In the genomic region with DNA sequence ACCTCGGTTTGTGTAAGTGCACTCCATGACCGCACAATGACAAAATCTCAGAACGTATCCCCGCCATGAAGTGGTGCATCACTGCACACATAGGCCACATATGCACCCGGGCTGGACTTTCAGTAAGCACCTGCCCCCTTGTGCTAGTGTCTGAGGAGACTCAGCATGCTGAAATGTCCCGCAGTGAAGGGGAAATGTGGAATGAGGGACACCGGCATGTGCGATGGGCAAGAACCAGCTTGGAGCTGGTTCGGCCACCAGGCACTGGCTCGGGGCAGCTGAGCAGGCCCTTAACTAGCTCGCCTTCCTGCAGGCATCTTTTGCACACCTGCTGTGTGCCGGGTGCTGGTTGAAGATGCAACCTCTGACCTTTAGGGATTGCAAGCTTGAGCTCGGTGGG, we compare ENCODE assay signal across 22 cellular contexts. TPM values are rescaled to one million over a fixed set of nuclear protein-coding genes. Genes with fewer than 3 reads are reported as not detected.
A peak's percentile ranks its signal among the peaks of the same experiment; 100 is the strongest.
DNase-seq lines count a peak whose midpoint lies in the region; ATAC-seq, FAIRE-seq and TF ChIP-seq lines count a peak whose summit lies in the region.
"Had no signal": no experiment of that assay in that cellular context is flagged by ENCODE, and none has a peak within 500 bp of the region (broad histone marks: within the 10 kb centered on the region; RNA-seq: fewer than 3 reads in every experiment).

No MANE protein-coding gene starts in this region.

- H3K4me1 ChIP-seq in neural progenitor cell, result peaks cover 9% of the 10 kb centered on the region

- no peak for TF ChIP-seq CTCF in natural killer cell (IDR thresholded peaks at IDR 0.05)
- TF ChIP-seq CTCF in bronchial epithelial cell (IDR thresholded peaks at IDR 0.05; ENCODE audit: insufficient read depth, low read length, severe bottlenecking), result no peak
- TF ChIP-seq CTCF in neural progenitor cell (IDR thresholded peaks at IDR 0.05), result no peak

- ATAC-seq in natural killer cell treated with Interleukin-12 subunit alpha and Interleukin-12 subunit beta and Interleukin-15 and Interleukin-18, amount 100 ng/mL, for 72 hours, result no peak
- ATAC-seq in natural killer cell (no peak), GM19023 (IDR thresholded peaks at IDR 0.05; ENCODE audit: unreplicated experiment) (no peak)
- ATAC-seq: GM12878 had no signal

- no peak overlapping the region for H3K9ac ChIP-seq in neural progenitor cell
- H3K9ac ChIP-seq: SK-N-SH had no signal

- H3K4me3 ChIP-seq in bronchial epithelial cell (ENCODE audit: low read depth, low read length) (no peak overlapping the region), neural progenitor cell (no peak overlapping the region)
- H3K4me3 ChIP-seq: GM12878 had no signal

- H3K4me2 ChIP-seq in neural progenitor cell, result no peak overlapping the region
- H3K4me2 ChIP-seq: SK-N-SH had no signal

- H3K27me3 Mint-ChIP-seq in natural killer cell treated with Interleukin-12 subunit alpha and Interleukin-12 subunit beta and Interleukin-15 and Interleukin-18, amount 100 ng/mL, for 72 hours, result no peaks in the 10 kb centered on the region
- H3K27me3 Mint-ChIP-seq in natural killer cell (ENCODE audit: low read depth in 2 of 2), result no peaks in the 10 kb centered on the region
- peaks cover 2% of the 10 kb centered on the region for H3K27me3 Mint-ChIP-seq in neural progenitor cell (ENCODE audit: insufficient read depth, low read depth)
- H3K27me3 Mint-ChIP-seq: CD4-positive, CD25-positive, alpha-beta regulatory T cell had no signal

- no peaks in the 10 kb centered on the region for H3K9me3 Mint-ChIP-seq in natural killer cell treated with Interleukin-12 subunit alpha and Interleukin-12 subunit beta and Interleukin-15 and Interleukin-18, amount 100 ng/mL, for 72 hours
- H3K9me3 Mint-ChIP-seq in natural killer cell, result no peaks in the 10 kb centered on the region
- no peaks in the 10 kb centered on the region for H3K9me3 Mint-ChIP-seq in neural progenitor cell

- H3K27me3 ChIP-seq in bronchial epithelial cell (ENCODE audit: control insufficient read depth, insufficient read depth, low read length), result no peaks in the 10 kb centered on the region
- no peaks in the 10 kb centered on the region for H3K27me3 ChIP-seq in neural progenitor cell

- no peak overlapping the region for H2AFZ ChIP-seq in neural progenitor cell (replicated peaks)

- no peaks in the 10 kb centered on the region for H3K9me3 ChIP-seq in neural progenitor cell (ENCODE audit: low read depth)
- H3K9me3 ChIP-seq: SK-N-SH had no signal

- no peaks in the 10 kb centered on the region for H3F3A ChIP-seq in neural progenitor cell (ENCODE audit: low read depth)

- no peak overlapping the region for H3K4me3 Mint-ChIP-seq in natural killer cell treated with Interleukin-12 subunit alpha and Interleukin-12 subunit beta and Interleukin-15 and Interleukin-18, amount 100 ng/mL, for 72 hours
- H3K4me3 Mint-ChIP-seq in natural killer cell (no peak overlapping the region), neural progenitor cell (no peak overlapping the region)
- H3K4me3 Mint-ChIP-seq: CD4-positive, CD25-positive, alpha-beta regulatory T cell had no signal

- no peaks in the 10 kb centered on the region for H3K4me1 Mint-ChIP-seq in natural killer cell treated with Interleukin-12 subunit alpha and Interleukin-12 subunit beta and Interleukin-15 and Interleukin-18, amount 100 ng/mL, for 72 hours (ENCODE audit: low read depth in 2 of 2)
- peaks cover 0 to 15% of the 10 kb centered on the region in 2 donors for H3K4me1 Mint-ChIP-seq in natural killer cell
- peaks cover 38% of the 10 kb centered on the region for H3K4me1 Mint-ChIP-seq in neural progenitor cell
- H3K4me1 Mint-ChIP-seq: CD4-positive, CD25-positive, alpha-beta regulatory T cell had no signal

- no peaks in the 10 kb centered on the region for H3K79me2 ChIP-seq in neural progenitor cell (ENCODE audit: low read depth)

- H3K27ac ChIP-seq in neural progenitor cell, result no peak overlapping the region
- H3K27ac ChIP-seq: RWPE1 had no signal

- H3K27ac Mint-ChIP-seq in natural killer cell treated with Interleukin-12 subunit alpha and Interleukin-12 subunit beta and Interleukin-15 and Interleukin-18, amount 100 ng/mL, for 72 hours, result no peak overlapping the region
- no peak overlapping the region for H3K27ac Mint-ChIP-seq in natural killer cell
- H3K27ac Mint-ChIP-seq in neural progenitor cell, result peak overlapping the region; percentile 16
- H3K27ac Mint-ChIP-seq: CD4-positive, CD25-positive, alpha-beta regulatory T cell had no signal

- intact Hi-C loops in natural killer cell (cut with micrococcal nuclease), result no loop called here

- no peaks in the 10 kb centered on the region for H3K36me3 Mint-ChIP-seq in natural killer cell treated with Interleukin-12 subunit alpha and Interleukin-12 subunit beta and Interleukin-15 and Interleukin-18, amount 100 ng/mL, for 72 hours
- no peaks in the 10 kb centered on the region for H3K36me3 Mint-ChIP-seq in natural killer cell
- H3K36me3 Mint-ChIP-seq in neural progenitor cell, result no peaks in the 10 kb centered on the region
- H3K36me3 Mint-ChIP-seq: CD4-positive, CD25-positive, alpha-beta regulatory T cell had no signal

- DNase-seq in natural killer cell treated with Interleukin-12 subunit alpha and Interleukin-12 subunit beta and Interleukin-15 and Interleukin-18, amount 100 ng/mL, for 72 hours (ENCODE audit: low spot score), result peak; percentile 34
- no peak for DNase-seq in natural killer cell
- DNase-seq in bronchial epithelial cell (ENCODE audit: low read depth), result no peak
- no peak for DNase-seq in neural progenitor cell (ENCODE audit: low spot score)
- DNase-seq in NCI-H2227 (lab: John Stamatoyannopoulos, UW; ENCODE audit: unreplicated experiment), result no peak
- DNase-seq in cortex of kidney (lab: John Stamatoyannopoulos, UW), result no peak
- DNase-seq in RKO (ENCODE audit: low spot score), result no peak
- DNase-seq: 8988T; AML-193; CD4-positive, CD25-positive, alpha-beta regulatory T cell; DMS79; NCI-H1694; NCI-H2081; NCI-H2171 treated with DMSO at 0.1 percent for 48 hours; NCI-H446 treated with DMSO at 0.1 percent for 48 hours; NCI-H526 treated with DMSO at 0.1 percent for 48 hours; PC-3; SIG-M5; SK-N-SH had no signal

- no peaks in the 10 kb centered on the region for H3K36me3 ChIP-seq in bronchial epithelial cell (ENCODE audit: control insufficient read depth, insufficient read depth, low read length)
- H3K36me3 ChIP-seq in neural progenitor cell, result no peaks in the 10 kb centered on the region

- peak; percentile 18 for FAIRE-seq in bronchial epithelial cell (lab: Jason Lieb, UNC)
- FAIRE-seq: GM12878 had no signal

- H4K20me1 ChIP-seq in neural progenitor cell (ENCODE audit: low read depth), result no peaks in the 10 kb centered on the region

RNA-seq across cellular contexts. Expression of a gene that starts 49.8 kb away (rescaled TPM):
- under 1 TPM in 1 of 2 donors, not detected in 1; 0.50 TPM for total RNA-seq in natural killer cell treated with Interleukin-12 subunit alpha and Interleukin-12 subunit beta and Interleukin-15 and Interleukin-18, amount 100 ng/mL, for 72 hours
- total RNA-seq in natural killer cell (1 to 10 TPM; 1.6 to 3.5 (median 2.9) TPM), bronchial epithelial cell (1.8 and 2.6 TPM in 2 replicates), neural progenitor cell (ENCODE audit: low replicate concordance) (15.0 and 21.8 TPM in 2 replicates)
